ENCODE assay signal across 8 cellular contexts in the genomic region with DNA sequence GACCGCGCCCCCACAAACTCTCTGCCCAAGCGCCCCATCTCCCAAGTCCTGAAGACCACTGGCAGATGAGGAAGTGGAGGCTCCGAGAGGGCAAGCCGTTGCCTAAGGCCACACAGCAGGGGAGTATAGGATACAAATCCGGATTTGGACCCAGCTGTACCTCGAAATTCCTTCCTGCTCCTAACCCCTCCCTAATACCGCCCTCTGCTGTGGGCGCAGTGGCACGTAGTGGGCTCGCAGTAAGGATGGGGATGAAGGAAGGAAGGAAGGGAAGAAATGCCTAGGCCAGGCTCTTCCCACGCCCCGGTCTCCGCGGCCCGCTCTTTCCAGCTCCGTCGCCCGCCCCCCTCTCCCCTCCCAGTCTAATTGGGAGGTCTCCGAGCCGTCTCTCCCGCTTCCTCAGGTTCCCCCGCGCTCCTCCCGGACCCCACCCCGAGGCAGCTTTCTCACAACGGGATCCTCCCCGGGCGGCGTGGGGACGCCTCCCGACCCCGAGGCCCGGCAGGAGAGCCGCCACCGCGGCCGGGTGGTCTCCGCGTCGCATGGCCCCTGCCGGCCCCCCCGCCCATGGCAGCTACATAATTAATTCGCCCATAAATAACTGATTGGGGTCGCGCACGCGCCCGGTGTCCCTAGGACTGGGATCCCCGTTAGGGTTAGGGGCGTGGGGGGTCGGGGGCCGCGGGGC.
DNase-seq lines count a peak whose midpoint lies in the region; TF ChIP-seq lines count a peak whose summit lies in the region.

No MANE protein-coding gene starts in this region.

- H3K36me3 ChIP-seq in ascending aorta, result no peaks in the 10 kb centered on the region
- H3K36me3 ChIP-seq in kidney epithelial cell (ENCODE audit: control insufficient read depth, insufficient read depth, low read length), result no peaks in the 10 kb centered on the region
- no peaks in the 10 kb centered on the region for H3K36me3 ChIP-seq in stomach

- no peaks in the 10 kb centered on the region for H3K36me3 Mint-ChIP-seq in T-helper 2 cell treated with Interferon-gamma antibody and Interleukin-4, amounts not matched to agents 5 μg/mL and 100 μg/mL, for 36 hours (ENCODE audit: low read depth)

- H3K4me1 ChIP-seq in ascending aorta, result peaks cover 24 to 56% of the 10 kb centered on the region in 2 donors
- H3K4me1 ChIP-seq in stomach, result peaks cover 75 to 82% (median 80%) of the 10 kb centered on the region in 4 donors

- WGBS in stomach, 5 donors, result 1 to 11% (median 10%) methylated on average over 22 to 54 of the region's 54 CpGs

- TF ChIP-seq POLR2A in stomach (IDR thresholded peaks at IDR 0.05), result no peak

- H3K4me3 Mint-ChIP-seq in T-helper 2 cell treated with Interferon-gamma antibody and Interleukin-4, amounts not matched to agents 5 μg/mL and 100 μg/mL, for 36 hours, result peak overlapping the region; percentile 36

- H3K27ac ChIP-seq in ascending aorta (peak overlapping the region; percentile 98 to 100), stomach (peak overlapping the region; percentile 97 to 100 (median 100))

- TF ChIP-seq EP300 in stomach (IDR thresholded peaks at IDR 0.05), result no peak

- no peak for DNase-seq in T-helper 2 cell treated with Interferon-gamma antibody and Interleukin-4, amounts not matched to agents 5 μg/mL and 100 μg/mL, for 36 hours (ENCODE audit: low spot score)
- DNase-seq in T-helper 2 cell (no peak), ascending aorta (ENCODE audit: low spot score in 2 of 2) (no peak), kidney epithelial cell (ENCODE audit: low read depth) (no peak), stomach (no peak), MV-4-11 (lab: John Stamatoyannopoulos, UW) (no peak)
- no peak for DNase-seq in activated CD4-positive, CD25-positive, alpha-beta regulatory T cell (lab: John Stamatoyannopoulos, UW)
- no peak for DNase-seq in stimulated activated CD4-positive, alpha-beta T cell treated with anti-CD3 and anti-CD28 coated beads, Interleukin-15, amount 100 ng/mL, for 24 hours

- H3K4me3 ChIP-seq in ascending aorta (peak overlapping the region; percentile 54 to 63), kidney epithelial cell (ENCODE audit: low read depth, low read length) (peak overlapping the region; percentile 28), stomach (peak overlapping the region; percentile 45 to 61 (median 54))

- TF ChIP-seq CTCF in ascending aorta (IDR thresholded peaks at IDR 0.05) (peak in 2 of 3 experiments; percentile 18 to 47), kidney epithelial cell (IDR thresholded peaks at IDR 0.05; ENCODE audit: insufficient read depth, low read length, poor library complexity, severe bottlenecking) (peak; percentile 35), stomach (IDR thresholded peaks at IDR 0.05) (peak in 1 of 7 experiments; percentile 17)

- H3K27me3 ChIP-seq in ascending aorta (no peaks in the 10 kb centered on the region), kidney epithelial cell (ENCODE audit: control insufficient read depth, insufficient read depth, low read length) (no peaks in the 10 kb centered on the region), stomach (no peaks in the 10 kb centered on the region)

- no peaks in the 10 kb centered on the region for H3K9me3 Mint-ChIP-seq in T-helper 2 cell treated with Interferon-gamma antibody and Interleukin-4, amounts not matched to agents 5 μg/mL and 100 μg/mL, for 36 hours

- peaks cover 15% of the 10 kb centered on the region for H3K27me3 Mint-ChIP-seq in T-helper 2 cell treated with Interferon-gamma antibody and Interleukin-4, amounts not matched to agents 5 μg/mL and 100 μg/mL, for 36 hours (ENCODE audit: low read depth)

- H3K9me3 ChIP-seq in ascending aorta (no peaks in the 10 kb centered on the region), stomach (no peaks in the 10 kb centered on the region)

- H3K4me1 Mint-ChIP-seq in T-helper 2 cell treated with Interferon-gamma antibody and Interleukin-4, amounts not matched to agents 5 μg/mL and 100 μg/mL, for 36 hours (ENCODE audit: low read depth), result peaks cover 12% of the 10 kb centered on the region

- H3K27ac Mint-ChIP-seq in T-helper 2 cell treated with Interferon-gamma antibody and Interleukin-4, amounts not matched to agents 5 μg/mL and 100 μg/mL, for 36 hours, result no peak overlapping the region

- intact Hi-C loops in ascending aorta (cut with DNase I) (loop anchor here (1.0 to 5.0 kb wide), 3 partner anchors 147 to 343 kb away; no protein-coding TSS in a partner anchor), stomach (cut with DNase I; ENCODE audit: low total_unique reads) (no loop called here)
